ENCODE assay signal across 14 cellular contexts in genomic region chr5:116394186-116394867, GRCh38.
"Had no signal": no experiment of that assay in that cellular context is flagged by ENCODE, and none has a peak within 500 bp of the region (broad histone marks: within the 10 kb centered on the region; RNA-seq: fewer than 3 reads in every experiment).

No MANE protein-coding gene starts in this region.

- ATAC-seq: activated CD4-positive, CD25-positive, alpha-beta regulatory T cell treated with anti-CD3 and anti-CD28 coated beads, Interleukin-2, amount 50 U/mL, for 24 hours; pancreas; stimulated activated memory B cell treated with anti-CD40 and anti-IgM and Interleukin-4, amounts not matched to agents 10 μg/mL and 1 μg/mL and 100 μg/mL, for 72 hours had no signal

- DNase-seq: activated CD4-positive, alpha-beta T cell treated with anti-CD3 and anti-CD28 coated beads, Interleukin-2, amount 50 U/mL, for 1 hour; activated naive CD8-positive, alpha-beta T cell treated with anti-CD3 and anti-CD28 coated beads for 36 hours; anterior cingulate cortex; brain microvascular endothelial cell; effector CD4-positive, alpha-beta T cell; esophagus squamous epithelium; heart right ventricle; pancreas; stimulated activated CD4-positive, alpha-beta T cell treated with anti-CD3 and anti-CD28 coated beads, Interleukin-2, amount 100 ng/mL, for 48 hours; T-helper 9 cell; transverse colon had no signal

- H3K36me3 ChIP-seq: brain microvascular endothelial cell, esophagus squamous epithelium, heart right ventricle, pancreas, transverse colon had no signal

- H3K27ac ChIP-seq: brain microvascular endothelial cell, pancreas had no signal

- H3K9me3 ChIP-seq: esophagus squamous epithelium, heart right ventricle, pancreas, transverse colon had no signal

- H3K27me3 ChIP-seq: brain microvascular endothelial cell, esophagus squamous epithelium, heart right ventricle, pancreas, transverse colon had no signal

- H3K4me3 ChIP-seq: coronary artery, esophagus squamous epithelium, heart right ventricle, pancreas, transverse colon had no signal
